1 cellular context compared by ENCODE assay signal in genomic region chr1:1471389-1472045, GRCh38.
TF ChIP-seq lines count a peak whose summit lies in the region.

Gene ATAD3B, plus strand, starts transcription at chr1:1471765. Its CDS starts 120 bp downstream, at chr1:1471885.

TF ChIP-seq in HepG2, 621 proteins besides CTCF, POLR2A, EP300 and RAD21 (continued from another document and continues in another):
- TF ChIP-seq ZFP91 (CRISPR knock-in tag; IDR thresholded peaks at IDR 0.05; ENCODE audit: borderline replicate concordance) = peak; percentile 31; the same call in 1 of the 2 replicates
- no peak for TF ChIP-seq ZFP36L2 (CRISPR knock-in tag; IDR thresholded peaks at IDR 0.05)
- TF ChIP-seq, protein P1, sequence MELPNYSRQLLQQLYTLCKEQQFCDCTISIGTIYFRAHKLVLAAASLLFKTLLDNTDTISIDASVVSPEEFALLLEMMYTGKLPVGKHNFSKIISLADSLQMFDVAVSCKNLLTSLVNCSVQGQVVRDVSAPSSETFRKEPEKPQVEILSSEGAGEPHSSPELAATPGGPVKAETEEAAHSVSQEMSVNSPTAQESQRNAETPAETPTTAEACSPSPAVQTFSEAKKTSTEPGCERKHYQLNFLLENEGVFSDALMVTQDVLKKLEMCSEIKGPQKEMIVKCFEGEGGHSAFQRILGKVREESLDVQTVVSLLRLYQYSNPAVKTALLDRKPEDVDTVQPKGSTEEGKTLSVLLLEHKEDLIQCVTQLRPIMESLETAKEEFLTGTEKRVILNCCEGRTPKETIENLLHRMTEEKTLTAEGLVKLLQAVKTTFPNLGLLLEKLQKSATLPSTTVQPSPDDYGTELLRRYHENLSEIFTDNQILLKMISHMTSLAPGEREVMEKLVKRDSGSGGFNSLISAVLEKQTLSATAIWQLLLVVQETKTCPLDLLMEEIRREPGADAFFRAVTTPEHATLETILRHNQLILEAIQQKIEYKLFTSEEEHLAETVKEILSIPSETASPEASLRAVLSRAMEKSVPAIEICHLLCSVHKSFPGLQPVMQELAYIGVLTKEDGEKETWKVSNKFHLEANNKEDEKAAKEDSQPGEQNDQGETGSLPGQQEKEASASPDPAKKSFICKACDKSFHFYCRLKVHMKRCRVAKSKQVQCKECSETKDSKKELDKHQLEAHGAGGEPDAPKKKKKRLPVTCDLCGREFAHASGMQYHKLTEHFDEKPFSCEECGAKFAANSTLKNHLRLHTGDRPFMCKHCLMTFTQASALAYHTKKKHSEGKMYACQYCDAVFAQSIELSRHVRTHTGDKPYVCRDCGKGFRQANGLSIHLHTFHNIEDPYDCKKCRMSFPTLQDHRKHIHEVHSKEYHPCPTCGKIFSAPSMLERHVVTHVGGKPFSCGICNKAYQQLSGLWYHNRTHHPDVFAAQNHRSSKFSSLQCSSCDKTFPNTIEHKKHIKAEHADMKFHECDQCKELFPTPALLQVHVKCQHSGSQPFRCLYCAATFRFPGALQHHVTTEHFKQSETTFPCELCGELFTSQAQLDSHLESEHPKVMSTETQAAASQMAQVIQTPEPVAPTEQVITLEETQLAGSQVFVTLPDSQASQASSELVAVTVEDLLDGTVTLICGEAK (IDR thresholded peaks at IDR 0.05) = no peak
- TF ChIP-seq, protein P1 (CRISPR knock-in tag; IDR thresholded peaks at IDR 0.05) = no peak; the same call in 1 of the 2 replicates
- TF ChIP-seq ZNF788 (CRISPR knock-in tag; IDR thresholded peaks at IDR 0.05; ENCODE audit: borderline replicate concordance) = no peak; the same call in 1 of the 2 replicates
- peak; percentile 42; the same call in 1 of the 2 replicates for TF ChIP-seq ESRRA (CRISPR knock-in tag; IDR thresholded peaks at IDR 0.05; ENCODE audit: low read depth)
- 0 out of 2 replicates have a peak, but pooled peaks have one; percentile 42 for TF ChIP-seq ZNF263 (CRISPR knock-in tag; IDR thresholded peaks at IDR 0.05)
- TF ChIP-seq GABPB1 (CRISPR knock-in tag; IDR thresholded peaks at IDR 0.05) = peak; percentile 96
- no peak for TF ChIP-seq NCOA1 (CRISPR knock-in tag; IDR thresholded peaks at IDR 0.05)
- TF ChIP-seq YY1 (IDR thresholded peaks at IDR 0.05; ENCODE audit: insufficient read depth, insufficient replicate concordance, low read depth, low read length) = peak; percentile 38
- 0 out of 2 replicates have a peak, but pooled peaks have one; percentile 24 for TF ChIP-seq ELF3 (CRISPR knock-in tag; IDR thresholded peaks at IDR 0.05)
- no peak for TF ChIP-seq ZNF614 (CRISPR knock-in tag; IDR thresholded peaks at IDR 0.05; ENCODE audit: borderline replicate concordance)
- TF ChIP-seq ZNF136 (CRISPR knock-in tag; IDR thresholded peaks at IDR 0.05; ENCODE audit: low read depth) = no peak
- TF ChIP-seq CBX1 (IDR thresholded peaks at IDR 0.05; ENCODE audit: low read depth) = no peak
- TF ChIP-seq, protein P2, sequence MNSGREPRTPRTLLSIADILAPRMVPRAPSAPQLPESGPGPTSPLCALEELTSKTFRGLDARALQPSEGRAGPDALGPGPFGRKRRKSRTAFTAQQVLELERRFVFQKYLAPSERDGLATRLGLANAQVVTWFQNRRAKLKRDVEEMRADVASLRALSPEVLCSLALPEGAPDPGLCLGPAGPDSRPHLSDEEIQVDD (CRISPR knock-in tag; IDR thresholded peaks at IDR 0.05; ENCODE audit: borderline replicate concordance) = no peak
- TF ChIP-seq ZHX1 (CRISPR knock-in tag; IDR thresholded peaks at IDR 0.05; ENCODE audit: low read depth) = 0 out of 2 replicates have a peak, but pooled peaks have one; percentile 47
- TF ChIP-seq ZNF513 (CRISPR knock-in tag; conservative IDR thresholded peaks at IDR 0.05) = no peak
- TF ChIP-seq SYNCRIP (IDR thresholded peaks at IDR 0.05; ENCODE audit: insufficient read depth, low read depth, low read length) = no peak
- TF ChIP-seq MEF2D (CRISPR knock-in tag; IDR thresholded peaks at IDR 0.05) = peak; percentile 66; the same call in 1 of the 2 replicates
- no peak for TF ChIP-seq GZF1 (CRISPR knock-in tag; IDR thresholded peaks at IDR 0.05)
- no peak for TF ChIP-seq ZNF605 (CRISPR knock-in tag; IDR thresholded peaks at IDR 0.05)
- TF ChIP-seq SIX4 (CRISPR knock-in tag; IDR thresholded peaks at IDR 0.05) = no peak
- no peak for TF ChIP-seq ATF7-NPFF (CRISPR knock-in tag; IDR thresholded peaks at IDR 0.05; ENCODE audit: low read depth)
- TF ChIP-seq, protein P3, sequence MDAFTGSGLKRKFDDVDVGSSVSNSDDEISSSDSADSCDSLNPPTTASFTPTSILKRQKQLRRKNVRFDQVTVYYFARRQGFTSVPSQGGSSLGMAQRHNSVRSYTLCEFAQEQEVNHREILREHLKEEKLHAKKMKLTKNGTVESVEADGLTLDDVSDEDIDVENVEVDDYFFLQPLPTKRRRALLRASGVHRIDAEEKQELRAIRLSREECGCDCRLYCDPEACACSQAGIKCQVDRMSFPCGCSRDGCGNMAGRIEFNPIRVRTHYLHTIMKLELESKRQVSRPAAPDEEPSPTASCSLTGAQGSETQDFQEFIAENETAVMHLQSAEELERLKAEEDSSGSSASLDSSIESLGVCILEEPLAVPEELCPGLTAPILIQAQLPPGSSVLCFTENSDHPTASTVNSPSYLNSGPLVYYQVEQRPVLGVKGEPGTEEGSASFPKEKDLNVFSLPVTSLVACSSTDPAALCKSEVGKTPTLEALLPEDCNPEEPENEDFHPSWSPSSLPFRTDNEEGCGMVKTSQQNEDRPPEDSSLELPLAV (CRISPR knock-in tag; conservative IDR thresholded peaks at IDR 0.05; ENCODE audit: low read depth) = no peak
- no peak for TF ChIP-seq NR2F6 (IDR thresholded peaks at IDR 0.05)
- TF ChIP-seq NR2F6 (CRISPR knock-in tag; IDR thresholded peaks at IDR 0.05) = peak; percentile 25; the same call in 1 of the 2 replicates
- TF ChIP-seq ZNF292 (CRISPR knock-in tag; IDR thresholded peaks at IDR 0.05; ENCODE audit: borderline replicate concordance, low read depth) = no peak
- no peak for TF ChIP-seq GLI4 (CRISPR knock-in tag; IDR thresholded peaks at IDR 0.05; ENCODE audit: borderline replicate concordance)
- no peak for TF ChIP-seq EEA1 (CRISPR knock-in tag; IDR thresholded peaks at IDR 0.05; ENCODE audit: borderline replicate concordance)
- TF ChIP-seq, protein P4, sequence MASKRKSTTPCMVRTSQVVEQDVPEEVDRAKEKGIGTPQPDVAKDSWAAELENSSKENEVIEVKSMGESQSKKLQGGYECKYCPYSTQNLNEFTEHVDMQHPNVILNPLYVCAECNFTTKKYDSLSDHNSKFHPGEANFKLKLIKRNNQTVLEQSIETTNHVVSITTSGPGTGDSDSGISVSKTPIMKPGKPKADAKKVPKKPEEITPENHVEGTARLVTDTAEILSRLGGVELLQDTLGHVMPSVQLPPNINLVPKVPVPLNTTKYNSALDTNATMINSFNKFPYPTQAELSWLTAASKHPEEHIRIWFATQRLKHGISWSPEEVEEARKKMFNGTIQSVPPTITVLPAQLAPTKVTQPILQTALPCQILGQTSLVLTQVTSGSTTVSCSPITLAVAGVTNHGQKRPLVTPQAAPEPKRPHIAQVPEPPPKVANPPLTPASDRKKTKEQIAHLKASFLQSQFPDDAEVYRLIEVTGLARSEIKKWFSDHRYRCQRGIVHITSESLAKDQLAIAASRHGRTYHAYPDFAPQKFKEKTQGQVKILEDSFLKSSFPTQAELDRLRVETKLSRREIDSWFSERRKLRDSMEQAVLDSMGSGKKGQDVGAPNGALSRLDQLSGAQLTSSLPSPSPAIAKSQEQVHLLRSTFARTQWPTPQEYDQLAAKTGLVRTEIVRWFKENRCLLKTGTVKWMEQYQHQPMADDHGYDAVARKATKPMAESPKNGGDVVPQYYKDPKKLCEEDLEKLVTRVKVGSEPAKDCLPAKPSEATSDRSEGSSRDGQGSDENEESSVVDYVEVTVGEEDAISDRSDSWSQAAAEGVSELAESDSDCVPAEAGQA (IDR thresholded peaks at IDR 0.05; ENCODE audit: low read depth) = peak; percentile 93
- TF ChIP-seq, protein P4 (CRISPR knock-in tag; IDR thresholded peaks at IDR 0.05; ENCODE audit: borderline replicate concordance) = no peak
- TF ChIP-seq ZNF253 (CRISPR knock-in tag; IDR thresholded peaks at IDR 0.05; ENCODE audit: borderline replicate concordance) = no peak
- TF ChIP-seq REL (CRISPR knock-in tag; conservative IDR thresholded peaks at IDR 0.05) = peak; percentile 67; the same call in 1 of the 2 replicates
- peak; percentile 22; the same call in 1 of the 2 replicates for TF ChIP-seq ZNF430 (CRISPR knock-in tag; IDR thresholded peaks at IDR 0.05)
- TF ChIP-seq TRIM24 (CRISPR knock-in tag; IDR thresholded peaks at IDR 0.05) = no peak
- no peak for TF ChIP-seq SSRP1 (CRISPR knock-in tag; IDR thresholded peaks at IDR 0.05)
